In genomic region chr7:45119550-45119949, GRCh38 we compare ENCODE assay signal across 29 cellular contexts. TPM values are rescaled to one million over a fixed set of nuclear protein-coding genes. Genes with fewer than 3 reads are reported as not detected.
"Had no signal": no experiment of that assay in that cellular context is flagged by ENCODE, and none has a peak within 500 bp of the region (broad histone marks: within the 10 kb centered on the region; RNA-seq: fewer than 3 reads in every experiment).

No MANE protein-coding gene starts in this region.

- H3K4me1 ChIP-seq: heart left ventricle, left lung, prostate gland, right atrium auricular region, testis, tibial artery, uterus had no signal

- H3K36me3 ChIP-seq: heart left ventricle, left lung, neural progenitor cell, prostate gland, right atrium auricular region, tibial artery, upper lobe of left lung, uterus had no signal

- H3K27ac Mint-ChIP-seq: nephron, neural progenitor cell had no signal

- H3K9me3 ChIP-seq: heart left ventricle, left lung, prostate gland, right atrium auricular region, testis, tibial artery, upper lobe of left lung, uterus had no signal

- H3K4me1 Mint-ChIP-seq: nephron had no signal

- H3K4me3 ChIP-seq: dorsolateral prefrontal cortex, heart left ventricle, hepatocyte, left lung, neural progenitor cell, prostate gland, right atrium auricular region, smooth muscle cell, testis, tibial artery, upper lobe of left lung, uterus had no signal

- DNase-seq: dorsolateral prefrontal cortex; effector CD4-positive, alpha-beta T cell; heart left ventricle; kidney; left lung; mesenchymal stem cell; midbrain; naive thymus-derived CD4-positive, alpha-beta T cell; nucleus accumbens; stimulated activated CD4-positive, alpha-beta T cell treated with anti-CD3 and anti-CD28 coated beads, Interleukin-12 subunit alpha, Interleukin-12 subunit beta, amount 100 ng/mL, for 4 hours; stimulated activated CD4-positive, alpha-beta T cell treated with anti-CD3 and anti-CD28 coated beads, Interleukin-1b, Interleukin-23, amount 100 ng/mL, for 48 hours; stimulated activated CD4-positive, alpha-beta T cell treated with anti-CD3 and anti-CD28 coated beads, Interleukin-4, amount 100 ng/mL, for 1 hour; stimulated activated CD8-positive, alpha-beta memory T cell treated with anti-CD3 and anti-CD28 coated beads, Interleukin-4, amount 100 ng/mL, for 48 hours; stimulated activated naive CD4-positive, alpha-beta T cell; substantia nigra; testis; tibial artery; upper lobe of left lung; uterus had no signal

- H3K9me3 Mint-ChIP-seq: naive thymus-derived CD4-positive, alpha-beta T cell; nephron; neural progenitor cell had no signal

- H3K4me3 Mint-ChIP-seq: naive thymus-derived CD4-positive, alpha-beta T cell; nephron; neural progenitor cell had no signal

- H3K27me3 ChIP-seq: dorsolateral prefrontal cortex, heart left ventricle, left lung, right atrium auricular region, testis, upper lobe of left lung, uterus had no signal

- ATAC-seq: left lung; naive thymus-derived CD4-positive, alpha-beta T cell; sciatic nerve had no signal

RNA-seq across cellular contexts. Expression of gene RAMP3, which starts 38.0 kb away (rescaled TPM):
- total RNA-seq: fibroblast of villous mesenchyme, glomerular endothelial cell, hepatocyte, osteocyte, smooth muscle cell had no signal
- polyA plus RNA-seq: hepatocyte; naive thymus-derived CD4-positive, alpha-beta T cell; smooth muscle cell had no signal
